Comparison of ENCODE assay signal across 10 cellular contexts in genomic region chr21:46425061-46425460, GRCh38. TPM values are rescaled to one million over a fixed set of nuclear protein-coding genes. Genes with fewer than 3 reads are reported as not detected.
DNase-seq lines count a peak whose midpoint lies in the region; ATAC-seq and TF ChIP-seq lines count a peak whose summit lies in the region.
"Had no signal": no experiment of that assay in that cellular context is flagged by ENCODE, and none has a peak within 500 bp of the region (broad histone marks: within the 10 kb centered on the region; RNA-seq: fewer than 3 reads in every experiment).

No MANE protein-coding gene starts in this region.

- H3K4me3 Mint-ChIP-seq in activated naive CD8-positive, alpha-beta T cell treated with anti-CD3 and anti-CD28 coated beads, Interleukin-2, amount 50 U/mL, for 24 hours = peak overlapping the region; percentile 60
- no peak overlapping the region for H3K4me3 Mint-ChIP-seq in progenitor cell of endocrine pancreas (ENCODE audit: low read depth)

- DNase-seq in DMS53 (lab: John Stamatoyannopoulos, UW) (peak; percentile 91), NCI-H1092 treated with DMSO at 0.1 percent for 48 hours (lab: John Stamatoyannopoulos, UW) (peak; percentile 72), progenitor cell of endocrine pancreas (ENCODE audit: low spot score, unreplicated experiment) (no peak)
- peak; percentile 28 for DNase-seq in activated naive CD8-positive, alpha-beta T cell treated with anti-CD3 and anti-CD28 coated beads, Interleukin-2, amount 50 U/mL, for 24 hours
- no peak for DNase-seq in stimulated activated CD4-positive, alpha-beta T cell treated with anti-CD3 and anti-CD28 coated beads, Interleukin-2, amount 100 ng/mL, for 48 hours
- DNase-seq: MV-4-11, sigmoid colon had no signal

- no peak for TF ChIP-seq CTCF in progenitor cell of endocrine pancreas (IDR thresholded peaks at IDR 0.05; ENCODE audit: unreplicated experiment)

- peaks cover 22% of the 10 kb centered on the region for H3K4me1 Mint-ChIP-seq in activated naive CD8-positive, alpha-beta T cell treated with anti-CD3 and anti-CD28 coated beads, Interleukin-2, amount 50 U/mL, for 24 hours
- H3K4me1 Mint-ChIP-seq in progenitor cell of endocrine pancreas (ENCODE audit: low read depth) = no peaks in the 10 kb centered on the region

- H3K27me3 Mint-ChIP-seq in activated naive CD8-positive, alpha-beta T cell treated with anti-CD3 and anti-CD28 coated beads, Interleukin-2, amount 50 U/mL, for 24 hours = no peaks in the 10 kb centered on the region
- no peaks in the 10 kb centered on the region for H3K27me3 Mint-ChIP-seq in progenitor cell of endocrine pancreas

- peaks cover 16% of the 10 kb centered on the region for H3K36me3 Mint-ChIP-seq in activated naive CD8-positive, alpha-beta T cell treated with anti-CD3 and anti-CD28 coated beads, Interleukin-2, amount 50 U/mL, for 24 hours (ENCODE audit: low read depth)
- H3K36me3 Mint-ChIP-seq in progenitor cell of endocrine pancreas (ENCODE audit: insufficient read depth) = peaks cover 5% of the 10 kb centered on the region

- ATAC-seq in activated naive CD8-positive, alpha-beta T cell treated with anti-CD3 and anti-CD28 coated beads, Interleukin-2, amount 50 U/mL, for 24 hours = peak; percentile 21
- ATAC-seq in HG03039 (IDR thresholded peaks at IDR 0.05; ENCODE audit: unreplicated experiment) (no peak), HG02981 (IDR thresholded peaks at IDR 0.05; ENCODE audit: unreplicated experiment) (no peak)

- no peaks in the 10 kb centered on the region for H3K9me3 Mint-ChIP-seq in activated naive CD8-positive, alpha-beta T cell treated with anti-CD3 and anti-CD28 coated beads, Interleukin-2, amount 50 U/mL, for 24 hours
- no peaks in the 10 kb centered on the region for H3K9me3 Mint-ChIP-seq in progenitor cell of endocrine pancreas (ENCODE audit: low read depth)
- H3K9me3 Mint-ChIP-seq: activated T-helper 2 cell treated with anti-CD3 and anti-CD28 coated beads, Interferon-gamma antibody, Interleukin-2, Interleukin-4, amounts not matched to agents 10 μg/mL and 5 μg/mL and 100 μg/mL, durations not matched to agents 14 hours and 24 hours and 36 hours had no signal

- peak overlapping the region; percentile 82 for H3K27ac Mint-ChIP-seq in activated naive CD8-positive, alpha-beta T cell treated with anti-CD3 and anti-CD28 coated beads, Interleukin-2, amount 50 U/mL, for 24 hours
- peak overlapping the region; percentile 83 for H3K27ac Mint-ChIP-seq in progenitor cell of endocrine pancreas

RNA-seq across cellular contexts. Expression of gene DIP2A, which starts 33.6 kb away (rescaled TPM):
- 70.2 and 70.7 TPM in 2 replicates for total RNA-seq in progenitor cell of endocrine pancreas

Comparison
In these comparisons a context has a peak if more than half of its experiments do, and no peak if none do; other contexts are left out.
1. DNase-seq: peak in DMS53 (single experiment), NCI-H1092 treated with DMSO at 0.1 percent for 48 hours (single experiment) and activated naive CD8-positive, alpha-beta T cell treated with anti-CD3 and anti-CD28 coated beads, Interleukin-2, amount 50 U/mL, for 24 hours (single experiment); none in progenitor cell of endocrine pancreas (single experiment) and stimulated activated CD4-positive, alpha-beta T cell treated with anti-CD3 and anti-CD28 coated beads, Interleukin-2, amount 100 ng/mL, for 48 hours (0 of 2).